11 cellular contexts compared by ENCODE assay signal in the genomic region with DNA sequence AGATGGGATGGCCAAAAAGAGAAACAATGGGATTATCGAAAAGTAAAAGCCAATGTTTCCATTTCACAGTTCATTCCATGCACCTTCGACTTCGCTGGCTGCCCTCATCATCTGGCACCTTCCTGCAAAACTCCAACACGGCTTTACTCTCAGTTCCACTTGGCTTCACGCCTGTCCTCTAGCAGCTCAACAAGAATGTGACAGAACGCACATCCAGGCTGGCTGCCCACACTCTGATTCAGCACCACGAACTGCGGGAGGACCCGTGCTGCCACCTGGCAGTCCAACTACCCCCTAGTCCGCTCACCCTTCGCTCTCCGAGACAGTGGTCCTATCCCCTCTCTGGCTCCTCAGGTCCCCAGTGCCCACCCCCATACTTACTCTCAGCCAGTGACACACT. TPM values are rescaled to one million over a fixed set of nuclear protein-coding genes. Genes with fewer than 3 reads are reported as not detected.
DNase-seq lines count a peak whose midpoint lies in the region; ATAC-seq and TF ChIP-seq lines count a peak whose summit lies in the region.
"Had no signal": no experiment of that assay in that cellular context is flagged by ENCODE, and none has a peak within 500 bp of the region (broad histone marks: within the 10 kb centered on the region; RNA-seq: fewer than 3 reads in every experiment).

No MANE protein-coding gene starts in this region.

- no peaks in the 10 kb centered on the region for H3K79me2 ChIP-seq in PC-3 (ENCODE audit: low read length)

- ATAC-seq in PC-3, result peak; percentile 62
- no peak for ATAC-seq in lung (ENCODE audit: insufficient read depth, low FRiP score)
- ATAC-seq in HG03442 (IDR thresholded peaks at IDR 0.05; ENCODE audit: unreplicated experiment), result no peak
- ATAC-seq in HG02623 (IDR thresholded peaks at IDR 0.05; ENCODE audit: unreplicated experiment), result no peak
- ATAC-seq: sciatic nerve had no signal

- CTCF ChIA-PET in PC-3 (lab: Charles Lee), result interaction anchor here (0.6 to 1.4 kb wide), 5 partner anchors 37 to 128 kb away, joined by 3 to 5 read pairs (median 3); no protein-coding TSS in a partner anchor

- H3K9me2 ChIP-seq in PC-3 (replicated peaks; ENCODE audit: low read length), result no peaks in the 10 kb centered on the region

- 56 to 79% methylated on average over 12 of the region's 12 CpGs for WGBS in lung, 2 donors
- WGBS in testis, 2 donors, result 77 to 81% methylated on average over 12 of the region's 12 CpGs

- no peak for TF ChIP-seq POLR2A in testis (IDR thresholded peaks at IDR 0.05)

- H4K20me1 ChIP-seq in PC-3 (ENCODE audit: low read length), result no peaks in the 10 kb centered on the region

- DNase-seq in PC-3 (peak; percentile 38), epithelial cell of esophagus (ENCODE audit: low read depth) (peak; percentile 39), lung (ENCODE audit: low spot score) (peak; percentile 51), testis (peak; percentile 38), NCI-H2227 treated with DMSO at 0.1 percent for 48 hours (lab: John Stamatoyannopoulos, UW) (no peak)
- DNase-seq: activated CD4-positive, alpha-beta memory T cell treated with anti-CD3 and anti-CD28 coated beads, Interleukin-2, amount 10 ng/mL, durations not matched to agents 7 days and 5 days; activated naive CD8-positive, alpha-beta T cell treated with anti-CD3 and anti-CD28 coated beads for 36 hours; DND-41 had no signal

- H3K36me3 ChIP-seq in PC-3 (ENCODE audit: low read depth, low read length) (no peaks in the 10 kb centered on the region), lung (ENCODE audit: control insufficient read depth in 2 of 2, insufficient read depth in 2 of 2, low read length in 2 of 2) (no peaks in the 10 kb centered on the region), testis (ENCODE audit: low read depth, missing control alignments) (no peaks in the 10 kb centered on the region)

- no peaks in the 10 kb centered on the region for H3K9me3 ChIP-seq in PC-3 (ENCODE audit: low read length)
- no peaks in the 10 kb centered on the region for H3K9me3 ChIP-seq in lung (ENCODE audit: control insufficient read depth in 2 of 2, insufficient read depth in 1 of 2, low read length in 1 of 2)
- H3K9me3 ChIP-seq in testis, result no peaks in the 10 kb centered on the region

- TF ChIP-seq CTCF in PC-3 (conservative IDR thresholded peaks at IDR 0.05; ENCODE audit: low read depth, low read length), result no peak
- no peak for TF ChIP-seq CTCF in epithelial cell of esophagus (IDR thresholded peaks at IDR 0.05; ENCODE audit: insufficient read depth, low read depth, low read length, missing control alignments)
- no peak for TF ChIP-seq CTCF in lung (IDR thresholded peaks at IDR 0.05; ENCODE audit: control extremely low read depth, extremely low read depth)
- no peak for TF ChIP-seq CTCF in testis (IDR thresholded peaks at IDR 0.05)

- peaks cover 16% of the 10 kb centered on the region for H3K4me1 ChIP-seq in PC-3 (ENCODE audit: insufficient read depth, low read length)
- H3K4me1 ChIP-seq in lung (ENCODE audit: control insufficient read depth in 2 of 2, insufficient read depth in 2 of 2, low read length in 2 of 2), result peaks cover 0 to 12% of the 10 kb centered on the region in 2 donors
- no peaks in the 10 kb centered on the region for H3K4me1 ChIP-seq in testis

- POLR2A ChIA-PET in PC-3 (lab: Charles Lee; ENCODE audit: unreplicated experiment), result no interaction called here

- H3K27me3 ChIP-seq in PC-3 (ENCODE audit: low read length) (no peaks in the 10 kb centered on the region), lung (ENCODE audit: control insufficient read depth, insufficient read depth) (no peaks in the 10 kb centered on the region), testis (no peaks in the 10 kb centered on the region)

- peak overlapping the region; percentile 5; the same call in 1 of the 2 replicates for H2AFZ ChIP-seq in PC-3 (ENCODE audit: low read length)

- intact Hi-C loops in PC-3 (cut with micrococcal nuclease), result no loop called here
- intact Hi-C loops in testis (cut with DNase I; ENCODE audit: low total_unique reads), result no loop called here

- H3K4me2 ChIP-seq in PC-3 (ENCODE audit: low read length), result peak overlapping the region; percentile 65

- no peak overlapping the region for H3K9ac ChIP-seq in PC-3 (ENCODE audit: low read length)

- H3K27ac ChIP-seq in PC-3 (ENCODE audit: low read length) (no peak overlapping the region), lung (ENCODE audit: low read depth in 1 of 2, low read length in 1 of 2) (no peak overlapping the region), testis (no peak overlapping the region)

- H3F3A ChIP-seq in PC-3 (ENCODE audit: low read length, unreplicated experiment), result no peaks in the 10 kb centered on the region

- BruUV-seq in PC-3 (replicated peaks; lab: Mats Ljungman, UMichigan), result no TSS peak

- H3K4me3 ChIP-seq in PC-3 (ENCODE audit: low read length) (peak overlapping the region; percentile 9; the same call in 1 of the 2 replicates), epithelial cell of esophagus (ENCODE audit: low read length) (no peak overlapping the region), lung (no peak overlapping the region), testis (no peak overlapping the region)

RNA-seq across cellular contexts. Expression of gene ATP7B, which starts 11.7 kb away (rescaled TPM):
- total RNA-seq in PC-3 (2014; rRNA removed) (4.4 and 5.2 TPM in 2 replicates), lung (10 to 100 TPM in 1 of 2 donors, 1 to 10 TPM in 1; 6.8 to 10.2 TPM), testis (10 to 100 TPM; 18.7 to 41.3 TPM)
- polyA plus RNA-seq in lung (1 to 10 TPM; 1.4 to 2.0 TPM), testis (ENCODE audit: insufficient read depth, low read depth, low replicate concordance) (47.9 TPM)

RNA-seq across cellular contexts. Expression of gene ALG11, which starts 12.7 kb away (rescaled TPM):
- total RNA-seq in PC-3 (2014; rRNA removed) (7.3 and 9.0 TPM in 2 replicates), lung (10 to 100 TPM; 24.4 to 31.3 TPM), testis (10 to 100 TPM; 24.4 to 36.5 TPM)
- polyA plus RNA-seq in lung (1 to 10 TPM; 5.3 to 8.7 TPM), testis (ENCODE audit: insufficient read depth, low read depth, low replicate concordance) (14.5 TPM)

RNA-seq across cellular contexts. Expression of gene UTP14C, which starts 25.0 kb away (rescaled TPM):
- total RNA-seq in PC-3 (2014; rRNA removed) (5.0 and 7.4 TPM in 2 replicates), lung (10 to 100 TPM; 14.8 to 26.8 TPM), testis (10 to 100 TPM; 18.8 to 22.4 TPM)
- polyA plus RNA-seq in lung (1 to 10 TPM; 2.8 to 8.2 TPM), testis (ENCODE audit: insufficient read depth, low read depth, low replicate concordance) (9.7 TPM)
